ENCODE assay signal across 7 cellular contexts in genomic region chr2:175036582-175037018, GRCh38. TPM values are rescaled to one million over a fixed set of nuclear protein-coding genes. Genes with fewer than 3 reads are reported as not detected.
A peak's percentile ranks its signal among the peaks of the same experiment; 100 is the strongest.
DNase-seq lines count a peak whose midpoint lies in the region; ATAC-seq and TF ChIP-seq lines count a peak whose summit lies in the region.

No MANE protein-coding gene starts in this region.

- H3K36me3 Mint-ChIP-seq in nephron progenitor cell (ENCODE audit: low read depth): no peaks in the 10 kb centered on the region

- no peaks in the 10 kb centered on the region for H3K4me1 Mint-ChIP-seq in nephron progenitor cell

- peak overlapping the region; percentile 94 for H2AFZ ChIP-seq in OCI-LY1 (ENCODE audit: low read length)

- H3K4me3 Mint-ChIP-seq in nephron progenitor cell: no peak overlapping the region

- H3K4me3 ChIP-seq in H7 (ENCODE audit: insufficient read depth, low read depth, low read length) (no peak overlapping the region), OCI-LY1 (ENCODE audit: low read depth, low read length, poor library complexity, severe bottlenecking) (no peak overlapping the region), choroid plexus epithelial cell (ENCODE audit: low read depth, low read length) (no peak overlapping the region)

- no peak for ATAC-seq in esophagus mucosa

- H3K36me3 ChIP-seq in H7 (replicated peaks; ENCODE audit: control insufficient read depth, insufficient read depth, low read length) (no peaks in the 10 kb centered on the region), OCI-LY1 (ENCODE audit: insufficient read depth, low read length) (no peaks in the 10 kb centered on the region)

- H3K9ac ChIP-seq in OCI-LY1 (ENCODE audit: low read length): no peak overlapping the region

- H3F3A ChIP-seq in OCI-LY1 (ENCODE audit: insufficient read depth, low read length): no peaks in the 10 kb centered on the region

- H3K27me3 Mint-ChIP-seq in nephron progenitor cell (ENCODE audit: low read depth, poor library complexity): peaks cover 9% of the 10 kb centered on the region

- H3K4me1 ChIP-seq in OCI-LY1 (ENCODE audit: insufficient read depth, low read length, severe bottlenecking): peaks cover 4% of the 10 kb centered on the region

- no peaks in the 10 kb centered on the region for H3K79me2 ChIP-seq in OCI-LY1 (ENCODE audit: insufficient read depth, low read length)

- H3K9me2 ChIP-seq in OCI-LY1 (ENCODE audit: low read depth, low read length): no peaks in the 10 kb centered on the region

- no peaks in the 10 kb centered on the region for H3K9me3 ChIP-seq in OCI-LY1 (ENCODE audit: low read length)

- H3K27ac Mint-ChIP-seq in nephron progenitor cell: no peak overlapping the region

- no peak overlapping the region for H3K27ac ChIP-seq in OCI-LY1 (ENCODE audit: low read depth, low read length, poor library complexity, severe bottlenecking)
- no peak overlapping the region for H3K27ac ChIP-seq in substantia nigra (ENCODE audit: low read depth, low read length, poor library complexity, severe bottlenecking)

- no peaks in the 10 kb centered on the region for H3K9me3 Mint-ChIP-seq in nephron progenitor cell

- TF ChIP-seq CTCF in OCI-LY1 (IDR thresholded peaks at IDR 0.05; ENCODE audit: low read length): peak; percentile 60; the same call in 1 of the 2 replicates
- TF ChIP-seq CTCF in choroid plexus epithelial cell (conservative IDR thresholded peaks at IDR 0.05; ENCODE audit: low read depth, low read length): peak; percentile 51
- peak; percentile 47 for TF ChIP-seq CTCF in nephron progenitor cell (IDR thresholded peaks at IDR 0.05)

- DNase-seq in EL (peak; percentile 21), H7 (peak; percentile 18), choroid plexus epithelial cell (ENCODE audit: low read depth) (peak; percentile 57), nephron progenitor cell (no peak), substantia nigra (lab: John Stamatoyannopoulos, UW) (no peak)

- H3K27me3 ChIP-seq in H7 (ENCODE audit: control insufficient read depth, insufficient read depth, low read length) (no peaks in the 10 kb centered on the region), OCI-LY1 (ENCODE audit: insufficient read depth, low read length) (no peaks in the 10 kb centered on the region)

- no peaks in the 10 kb centered on the region for H4K20me1 ChIP-seq in OCI-LY1 (ENCODE audit: insufficient read depth, low read length)

- H3K4me2 ChIP-seq in OCI-LY1 (ENCODE audit: low read length): peak overlapping the region; percentile 35; the same call in 1 of the 2 replicates

RNA-seq across cellular contexts. Expression of gene CHN1, which starts 31.4 kb away (rescaled TPM):
- total RNA-seq in H7 (2014; rRNA removed; shearing (Covaris generic)): 30.4 and 37.9 TPM in 2 replicates
- 1.8 TPM for total RNA-seq in esophagus mucosa

Comparison
In these comparisons a context has a peak if more than half of its experiments do, and no peak if none do; other contexts are left out.
1. DNase-seq: peak in EL (single experiment), H7 (single experiment) and choroid plexus epithelial cell (single experiment); none in nephron progenitor cell (single experiment) and substantia nigra (0 of 49).
2. RNA of gene CHN1, which starts 31.4 kb away (total RNA-seq): 30.4 to 37.9 TPM in H7; 1.8 TPM in esophagus mucosa (single experiment); every median in the first group is over 10 times any median in the second.
3. Peak in every context shown above with its lines, with median percentiles within 50 percentile points of each other: CTCF ChIP-seq.